ENCODE assay signal across 17 cellular contexts in the genomic region with DNA sequence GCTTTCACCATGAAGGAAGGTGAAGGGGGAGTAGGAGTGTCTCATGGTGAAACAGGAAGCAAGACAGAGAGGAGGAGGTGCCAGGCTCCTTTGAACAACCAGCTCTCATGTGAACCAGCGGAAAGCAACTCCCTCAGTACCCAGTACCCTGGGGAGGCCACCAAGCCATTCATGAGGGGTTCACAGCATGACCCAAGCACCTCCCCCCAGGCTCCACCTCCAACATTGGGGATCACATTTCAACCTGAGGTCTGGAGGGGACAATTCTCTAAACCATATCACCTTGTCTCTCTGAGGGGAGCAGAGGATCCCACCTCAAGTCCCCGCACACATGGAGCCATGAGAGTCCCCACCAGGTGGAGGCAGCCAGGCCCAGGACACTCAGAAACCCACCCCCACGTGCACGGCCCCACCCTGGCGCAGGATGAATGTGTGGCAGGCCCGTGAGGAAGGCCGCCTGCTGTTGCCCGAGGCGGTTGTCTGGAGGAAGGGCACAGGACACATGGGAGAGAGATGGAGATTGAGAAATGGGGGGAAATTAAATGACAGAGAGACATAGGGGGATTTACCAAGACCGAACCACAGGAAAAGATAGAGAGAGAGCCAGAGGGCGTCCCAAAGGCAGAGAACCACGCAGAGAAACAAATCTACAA.
DNase-seq lines count a peak whose midpoint lies in the region; TF ChIP-seq lines count a peak whose summit lies in the region.
"Had no signal": no experiment of that assay in that cellular context is flagged by ENCODE, and none has a peak within 500 bp of the region (broad histone marks: within the 10 kb centered on the region; RNA-seq: fewer than 3 reads in every experiment).

No MANE protein-coding gene starts in this region.

- in situ Hi-C loops in KBM-7 (cut with MboI; ENCODE audit: low pct_unique_long_range_greater_than_20kb, low sequenced_read_pairs): no loop called here

- peaks cover 12% of the 10 kb centered on the region for H3K4me1 Mint-ChIP-seq in brain

- no peak for TF ChIP-seq CTCF in brain (conservative IDR thresholded peaks at IDR 0.05)

- H3K4me3 Mint-ChIP-seq in brain: no peak overlapping the region

- no peaks in the 10 kb centered on the region for H3K36me3 Mint-ChIP-seq in brain

- H3K9me3 Mint-ChIP-seq in brain: no peaks in the 10 kb centered on the region

- DNase-seq in stimulated activated CD4-positive, alpha-beta T cell treated with anti-CD3 and anti-CD28 coated beads, Interleukin-4, amount 100 ng/mL, for 1 hour: peak; percentile 4
- no peak for DNase-seq in stimulated activated CD4-positive, alpha-beta T cell treated with anti-CD3 and anti-CD28 coated beads, Interleukin-12 subunit alpha, Interleukin-12 subunit beta, amount 100 ng/mL, for 4 hours
- DNase-seq in MV-4-11 (lab: John Stamatoyannopoulos, UW) (peak; percentile 25), KBM-7 (no peak), NCI-H524 treated with DMSO at 0.1 percent for 48 hours (lab: John Stamatoyannopoulos, UW) (no peak), NCI-H1092 (lab: John Stamatoyannopoulos, UW) (no peak)
- DNase-seq: activated CD4-positive, CD25-positive, alpha-beta regulatory T cell treated with anti-CD3 and anti-CD28 coated beads, Interleukin-2, amount 50 U/mL, for 72 hours; C1 segment of cervical spinal cord; DMS53; erythroblast; HCEC 1CT; left cardiac atrium; NCI-H1105 treated with DMSO at 0.1 percent for 48 hours; NCI-H510A treated with DMSO at 0.1 percent for 48 hours; SW 1271; uterus had no signal

- H3K27ac Mint-ChIP-seq in brain: peak overlapping the region in 3 of 5 experiments; percentile 8 to 78 (median 55)

- H3K27me3 Mint-ChIP-seq in brain: peaks cover 23% of the 10 kb centered on the region

Comparison
In these comparisons a context has a peak if more than half of its experiments do, and no peak if none do; other contexts are left out.
1. DNase-seq: peak in stimulated activated CD4-positive, alpha-beta T cell treated with anti-CD3 and anti-CD28 coated beads, Interleukin-4, amount 100 ng/mL, for 1 hour (single experiment) and MV-4-11 (single experiment); none in stimulated activated CD4-positive, alpha-beta T cell treated with anti-CD3 and anti-CD28 coated beads, Interleukin-12 subunit alpha, Interleukin-12 subunit beta, amount 100 ng/mL, for 4 hours (single experiment), KBM-7 (single experiment), NCI-H524 treated with DMSO at 0.1 percent for 48 hours (single experiment) and NCI-H1092 (single experiment).